7 cellular contexts compared by ENCODE assay signal in genomic region chr11:44538375-44539054, GRCh38.
A peak's percentile ranks its signal among the peaks of the same experiment; 100 is the strongest.
DNase-seq lines count a peak whose midpoint lies in the region; ATAC-seq lines count a peak whose summit lies in the region.

No MANE protein-coding gene starts in this region.

- ATAC-seq in GM18502 (IDR thresholded peaks at IDR 0.05; ENCODE audit: poor library complexity, unreplicated experiment) (peak; percentile 87), HG03108 (IDR thresholded peaks at IDR 0.05; ENCODE audit: unreplicated experiment) (peak; percentile 58)
- peak; percentile 91 for ATAC-seq in central memory CD8-positive, alpha-beta T cell (replicated peaks; ENCODE audit: extremely low read depth, poor library complexity, severe bottlenecking)

- no peaks in the 10 kb centered on the region for H3K4me1 Mint-ChIP-seq in central memory CD8-positive, alpha-beta T cell

- no peak overlapping the region for H3K4me3 Mint-ChIP-seq in central memory CD8-positive, alpha-beta T cell

- no peaks in the 10 kb centered on the region for H3K36me3 Mint-ChIP-seq in central memory CD8-positive, alpha-beta T cell (ENCODE audit: insufficient read depth)

- no peaks in the 10 kb centered on the region for H3K27me3 Mint-ChIP-seq in central memory CD8-positive, alpha-beta T cell

- H3K27ac Mint-ChIP-seq in central memory CD8-positive, alpha-beta T cell (ENCODE audit: low read depth) = no peak overlapping the region

- DNase-seq in NCI-H226 (peak; percentile 28), left kidney (ENCODE audit: low read depth, low spot score) (peak; percentile 87)
- DNase-seq in activated CD4-positive, CD25-positive, alpha-beta regulatory T cell treated with anti-CD3 and anti-CD28 coated beads, Interleukin-2, amount 50 U/mL, for 16 hours (ENCODE audit: low read depth, low spot score) = peak; percentile 41
- DNase-seq in central memory CD8-positive, alpha-beta T cell (ENCODE audit: low spot score in 2 of 2) = peak; percentile 60 to 69
- DNase-seq in stimulated activated CD4-positive, alpha-beta T cell treated with anti-CD3 and anti-CD28 coated beads, Interleukin-4, amount 100 ng/mL, for 24 hours = peak; percentile 80

- no peaks in the 10 kb centered on the region for H3K9me3 Mint-ChIP-seq in central memory CD8-positive, alpha-beta T cell

Comparison
In these comparisons a context has a peak if more than half of its experiments do, and no peak if none do; other contexts are left out.
1. Peak in every context shown above with its lines: DNase-seq and ATAC-seq.
2. DNase-seq: peak in every context shown above with its lines; median percentile 87 in left kidney; 80 in stimulated activated CD4-positive, alpha-beta T cell treated with anti-CD3 and anti-CD28 coated beads, Interleukin-4, amount 100 ng/mL, for 24 hours; 64 in central memory CD8-positive, alpha-beta T cell; 41 in activated CD4-positive, CD25-positive, alpha-beta regulatory T cell treated with anti-CD3 and anti-CD28 coated beads, Interleukin-2, amount 50 U/mL, for 16 hours; 28 in NCI-H226.